In genomic region chr19:19884583-19884982, GRCh38 we compare ENCODE assay signal across 20 cellular contexts. TPM values are rescaled to one million over a fixed set of nuclear protein-coding genes. Genes with fewer than 3 reads are reported as not detected.
A peak's percentile ranks its signal among the peaks of the same experiment; 100 is the strongest.
DNase-seq lines count a peak whose midpoint lies in the region; ATAC-seq, FAIRE-seq and TF ChIP-seq lines count a peak whose summit lies in the region.
"Had no signal": no experiment of that assay in that cellular context is flagged by ENCODE, and none has a peak within 500 bp of the region (broad histone marks: within the 10 kb centered on the region; RNA-seq: fewer than 3 reads in every experiment).

No MANE protein-coding gene starts in this region.

- no peaks in the 10 kb centered on the region for H3K9me1 ChIP-seq in IMR-90 (ENCODE audit: insufficient read depth, low read length)

- H3K27ac Mint-ChIP-seq in activated CD4-positive, alpha-beta T cell treated with anti-CD3 and anti-CD28 coated beads, Interleukin-2, amount 10 ng/mL, durations not matched to agents 7 days and 5 days: no peak overlapping the region
- H3K27ac Mint-ChIP-seq: B cell; CD4-positive, alpha-beta memory T cell; HFFc6 had no signal

- no peak overlapping the region for H4K5ac ChIP-seq in IMR-90 (ENCODE audit: low read depth, low read length)

- H3K79me2 ChIP-seq in hepatocyte: peaks cover 32% of the 10 kb centered on the region

- peak; percentile 15 for FAIRE-seq in small intestine (lab: Jason Lieb, UNC)
- FAIRE-seq: GM12878, GM19239, H54 had no signal

- WGBS in IMR-90 (ENCODE audit: extremely low coverage in 2 of 2, insufficient read length in 1 of 2), 2 experiments: no CpG with 5 or more reads among the region's 1 CpG
- 90% methylated on average over 1 of the region's 1 CpG for WGBS in hepatocyte (ENCODE audit: low lambda C conversion rate, missing lambda C conversion rate)
- WGBS in small intestine, 3 donors: 95 to 100% (median 97%) methylated on average over 1 of the region's 1 CpG

- no peak overlapping the region for H3K18ac ChIP-seq in IMR-90 (ENCODE audit: low read depth, low read length)

- POLR2A ChIA-PET in IMR-90 (lab: Charles Lee; ENCODE audit: unreplicated experiment): interaction anchor here (0.6 kb wide), 1 partner anchor 15 kb away, joined by 4 read pairs; no protein-coding TSS in a partner anchor
- POLR2A ChIA-PET in activated CD4-positive, alpha-beta T cell treated with anti-CD3 and anti-CD28 coated beads, Interleukin-2, amount 10 ng/mL, durations not matched to agents 7 days and 5 days (lab: Charles Lee): no interaction called here

- H4K20me1 ChIP-seq in BLaER1: no peaks in the 10 kb centered on the region
- no peaks in the 10 kb centered on the region for H4K20me1 ChIP-seq in IMR-90 (ENCODE audit: insufficient read depth, low read length)
- H4K20me1 ChIP-seq in hepatocyte (ENCODE audit: insufficient read depth, poor library complexity, severe bottlenecking): no peaks in the 10 kb centered on the region
- H4K20me1 ChIP-seq: BLaER1 treated with 17β-estradiol and CSF1 and Interleukin-3, amounts not matched to agents 10 nM and 100 nM had no signal

- no peak for TF ChIP-seq RAD21 in IMR-90 (IDR thresholded peaks at IDR 0.05; ENCODE audit: low read length)

- no peak overlapping the region for H3K4ac ChIP-seq in IMR-90 (ENCODE audit: low read depth, low read length)

- H3K4me3 ChIP-seq in BLaER1 (0 out of 2 replicates have a peak overlapping the region, but pooled peaks have one; percentile 33), IMR-90 (ENCODE audit: insufficient read depth, low read depth, low read length) (no peak overlapping the region), hepatocyte (peak overlapping the region; percentile 9), small intestine (ENCODE audit: low read depth in 1 of 2, low read length in 2 of 2) (no peak overlapping the region)
- H3K4me3 ChIP-seq: GM12878, HAP-1 had no signal

- H3K23ac ChIP-seq in IMR-90 (ENCODE audit: low read depth, low read length): no peak overlapping the region

- TF ChIP-seq POLR2A in IMR-90 (IDR thresholded peaks at IDR 0.05; ENCODE audit: low read depth, low read length): no peak

- H3K56ac ChIP-seq in IMR-90 (ENCODE audit: extremely low read depth, insufficient read depth, low read length): no peak overlapping the region

- H3K4me1 ChIP-seq in BLaER1 (no peaks in the 10 kb centered on the region), IMR-90 (ENCODE audit: control insufficient read depth, insufficient read depth, low read length) (no peaks in the 10 kb centered on the region), hepatocyte (ENCODE audit: insufficient read depth) (no peaks in the 10 kb centered on the region), small intestine (ENCODE audit: control insufficient read depth in 2 of 2, insufficient read depth in 1 of 2, low read depth in 1 of 2, low read length in 1 of 2) (no peaks in the 10 kb centered on the region)
- H3K4me1 ChIP-seq: BLaER1 treated with 17β-estradiol and CSF1 and Interleukin-3, amounts not matched to agents 10 nM and 100 nM; Caco-2; HAP-1 had no signal

- H2BK5ac ChIP-seq in IMR-90 (ENCODE audit: low read depth, low read length, poor library complexity, severe bottlenecking): no peak overlapping the region

- dilution Hi-C loops in IMR-90 (cut with HindIII; ENCODE audit: low sequenced_read_pairs, unreplicated experiment): no loop called here

- TF ChIP-seq CTCF in IMR-90 (conservative IDR thresholded peaks at IDR 0.05; ENCODE audit: low read depth, low read length): no peak
- no peak for TF ChIP-seq CTCF in hepatocyte (IDR thresholded peaks at IDR 0.05; ENCODE audit: poor library complexity)

- H2AK9ac ChIP-seq in IMR-90 (replicated peaks; ENCODE audit: low read depth, low read length, poor library complexity): no peak overlapping the region

- H3K9me3 ChIP-seq in BLaER1 (peaks cover 99% of the 10 kb centered on the region), IMR-90 (ENCODE audit: control insufficient read depth, insufficient read depth, low read length) (peaks cover 38% of the 10 kb centered on the region), hepatocyte (ENCODE audit: low read depth) (peaks cover 68% of the 10 kb centered on the region), small intestine (ENCODE audit: control insufficient read depth, low read depth) (peaks cover 5% of the 10 kb centered on the region)
- H3K9me3 ChIP-seq: HAP-1 had no signal

- intact Hi-C loops in IMR-90 (cut with micrococcal nuclease): loop anchor here (2.0 kb wide), 1 partner anchor 42 kb away; no protein-coding TSS in a partner anchor

- H3K27me3 ChIP-seq in BLaER1 (no peaks in the 10 kb centered on the region), IMR-90 (ENCODE audit: control insufficient read depth, insufficient read depth, low read length) (no peaks in the 10 kb centered on the region), hepatocyte (no peaks in the 10 kb centered on the region), small intestine (ENCODE audit: control insufficient read depth in 2 of 2, insufficient read depth in 2 of 2, low read length in 2 of 2) (no peaks in the 10 kb centered on the region)

- H3K36me3 ChIP-seq in BLaER1: peaks cover 96% of the 10 kb centered on the region
- peaks cover 33% of the 10 kb centered on the region for H3K36me3 ChIP-seq in IMR-90 (ENCODE audit: control insufficient read depth, insufficient read depth, low read length)
- H3K36me3 ChIP-seq in hepatocyte (replicated peaks; ENCODE audit: insufficient read depth, low read depth): peaks cover 25% of the 10 kb centered on the region
- H3K36me3 ChIP-seq in small intestine (ENCODE audit: control insufficient read depth in 2 of 2, insufficient read depth in 2 of 2, low read length in 2 of 2): peaks cover 9 to 22% of the 10 kb centered on the region in 2 donors
- H3K36me3 ChIP-seq: HAP-1 had no signal

- DNase-seq in IMR-90 (no peak), hepatocyte (ENCODE audit: low spot score) (no peak), small intestine (no peak), UCSD-AML1 (lab: John Stamatoyannopoulos, UW; ENCODE audit: unreplicated experiment) (no peak), islet precursor cell (no peak)
- no peak for DNase-seq in activated CD4-positive, alpha-beta T cell treated with anti-CD3 and anti-CD28 coated beads, Interleukin-2, amount 10 ng/mL, durations not matched to agents 7 days and 5 days
- DNase-seq: Caco-2; CD4-positive, alpha-beta memory T cell; DMS153; DND-41; GDM1; GOT3; HFFc6 had no signal

- no peak overlapping the region for H3K4me3 Mint-ChIP-seq in activated CD4-positive, alpha-beta T cell treated with anti-CD3 and anti-CD28 coated beads, Interleukin-2, amount 10 ng/mL, durations not matched to agents 7 days and 5 days
- H3K4me3 Mint-ChIP-seq: B cell; CD4-positive, alpha-beta memory T cell; HFFc6 had no signal

- no peak overlapping the region for H2AK5ac ChIP-seq in IMR-90 (ENCODE audit: low read depth, low read length)

- in situ Hi-C loops in IMR-90 (cut with MboI; ENCODE audit: low sequenced_read_pairs): no loop called here

- peaks cover 39% of the 10 kb centered on the region for H3K9me3 Mint-ChIP-seq in activated CD4-positive, alpha-beta T cell treated with anti-CD3 and anti-CD28 coated beads, Interleukin-2, amount 10 ng/mL, durations not matched to agents 7 days and 5 days

- no peak overlapping the region for H4K8ac ChIP-seq in IMR-90 (ENCODE audit: low read depth in 2 of 2, low read length in 2 of 2)

- H2BK120ac ChIP-seq in IMR-90 (ENCODE audit: low read depth, low read length): no peak overlapping the region

- no peaks in the 10 kb centered on the region for H3K4me1 Mint-ChIP-seq in activated CD4-positive, alpha-beta T cell treated with anti-CD3 and anti-CD28 coated beads, Interleukin-2, amount 10 ng/mL, durations not matched to agents 7 days and 5 days
- H3K4me1 Mint-ChIP-seq: B cell had no signal

- no peaks in the 10 kb centered on the region for H3K9me2 ChIP-seq in hepatocyte (replicated peaks; ENCODE audit: insufficient read depth)

- peaks cover 0 to 2% of the 10 kb centered on the region in 2 experiments; a peak in 1 of 4 replicates for H3K79me1 ChIP-seq in IMR-90 (ENCODE audit: low read depth in 1 of 2, low read length in 2 of 2)

- H3K27ac ChIP-seq in BLaER1: no peak overlapping the region
- no peak overlapping the region for H3K27ac ChIP-seq in IMR-90 (ENCODE audit: insufficient read depth, low read length)
- H3K27ac ChIP-seq in hepatocyte: no peak overlapping the region
- H3K27ac ChIP-seq in small intestine (ENCODE audit: low read depth in 1 of 2, low read length in 1 of 2): no peak overlapping the region
- H3K27ac ChIP-seq: BLaER1 treated with 17β-estradiol and CSF1 and Interleukin-3, amounts not matched to agents 10 nM and 100 nM had no signal

- H4K91ac ChIP-seq in IMR-90 (ENCODE audit: insufficient read depth, low read depth, low read length): no peak overlapping the region

- ATAC-seq in IMR-90 (ENCODE audit: low read depth): no peak
- ATAC-seq: GM12878 had no signal

- CTCF ChIA-PET in IMR-90 (lab: Yijun Ruan, JAX): no interaction called here
- CTCF ChIA-PET in activated CD4-positive, alpha-beta T cell treated with anti-CD3 and anti-CD28 coated beads, Interleukin-2, amount 10 ng/mL, durations not matched to agents 7 days and 5 days (lab: Charles Lee): no interaction called here

- no peak overlapping the region for H2BK15ac ChIP-seq in IMR-90 (ENCODE audit: low read depth, low read length)

- H3K36me3 Mint-ChIP-seq in activated CD4-positive, alpha-beta T cell treated with anti-CD3 and anti-CD28 coated beads, Interleukin-2, amount 10 ng/mL, durations not matched to agents 7 days and 5 days (ENCODE audit: low read depth): peaks cover 77% of the 10 kb centered on the region

- H3K9ac ChIP-seq in BLaER1 (no peak overlapping the region), IMR-90 (ENCODE audit: low read depth, low read length) (no peak overlapping the region)
- H3K9ac ChIP-seq: BLaER1 treated with 17β-estradiol and CSF1 and Interleukin-3, amounts not matched to agents 10 nM and 100 nM had no signal

- H3K14ac ChIP-seq in IMR-90 (replicated peaks; ENCODE audit: low read depth, low read length): no peak overlapping the region

- no TSS peak for BruUV-seq in IMR-90 (replicated peaks; lab: Mats Ljungman, UMichigan)

- H2AFZ ChIP-seq in IMR-90 (replicated peaks; ENCODE audit: low read length, poor library complexity) (no peak overlapping the region), hepatocyte (no peak overlapping the region)

- no peak overlapping the region for H2BK20ac ChIP-seq in IMR-90 (ENCODE audit: low read depth, low read length)

- no peaks in the 10 kb centered on the region for H3K27me3 Mint-ChIP-seq in activated CD4-positive, alpha-beta T cell treated with anti-CD3 and anti-CD28 coated beads, Interleukin-2, amount 10 ng/mL, durations not matched to agents 7 days and 5 days
- H3K27me3 Mint-ChIP-seq: B cell; CD4-positive, alpha-beta memory T cell had no signal

- H3K4me2 ChIP-seq in BLaER1: no peak overlapping the region
- H3K4me2 ChIP-seq in IMR-90 (ENCODE audit: low read depth, low read length): no peak overlapping the region
- H3K4me2 ChIP-seq in hepatocyte: no peak overlapping the region
- H3K4me2 ChIP-seq: BLaER1 treated with 17β-estradiol and CSF1 and Interleukin-3, amounts not matched to agents 10 nM and 100 nM had no signal

RNA-seq across cellular contexts. Expression of gene ZNF93, which starts 16.2 kb away (rescaled TPM):
- 8.9 and 10.6 TPM in 2 replicates for total RNA-seq in IMR-90 (2012; rRNA removed)
- 2.7 and 3.7 TPM in 2 replicates for polyA plus RNA-seq in IMR-90 (2012; rRNA removed)
- polyA plus RNA-seq in IMR-90 (2012; cell fraction: cytosol; rRNA removed): 1.1 and 4.8 TPM in 2 replicates
- 1.5 and 4.0 TPM in 2 replicates for polyA plus RNA-seq in IMR-90 (2012; cell fraction: nucleus; rRNA removed; ENCODE audit: low replicate concordance)
- total RNA-seq in hepatocyte: 11.8 and 15.6 TPM in 2 replicates
- 3.6 and 9.1 TPM in 2 replicates for polyA plus RNA-seq in hepatocyte
- 1 to 10 TPM in 2 of 3 donors, not detected in 1; 1.1 to 3.1 TPM for polyA plus RNA-seq in small intestine
- 10 to 100 TPM; 14.7 to 15.8 TPM for total RNA-seq in activated CD4-positive, alpha-beta T cell treated with anti-CD3 and anti-CD28 coated beads, Interleukin-2, amount 10 ng/mL, durations not matched to agents 7 days and 5 days

RNA-seq across cellular contexts. Expression of gene ZNF253, which starts 18.9 kb away (rescaled TPM):
- total RNA-seq in IMR-90 (2012; rRNA removed) (3.4 and 3.6 TPM in 2 replicates), hepatocyte (12.3 and 16.2 TPM in 2 replicates)
- polyA plus RNA-seq in IMR-90 (2012; rRNA removed) (0.63 and 0.74 TPM in 2 replicates), hepatocyte (5.0 and 7.1 TPM in 2 replicates), small intestine (1 to 10 TPM; 1.1 to 3.9 (median 2.5) TPM)
- 0.11 and 0.31 TPM in 2 replicates for polyA plus RNA-seq in IMR-90 (2012; cell fraction: cytosol; rRNA removed)
- polyA plus RNA-seq in IMR-90 (2012; cell fraction: nucleus; rRNA removed; ENCODE audit: low replicate concordance): 0.17 and 1.1 TPM in 2 replicates
- 10 to 100 TPM; 19.8 to 22.5 TPM for total RNA-seq in activated CD4-positive, alpha-beta T cell treated with anti-CD3 and anti-CD28 coated beads, Interleukin-2, amount 10 ng/mL, durations not matched to agents 7 days and 5 days

Comparison
In these comparisons a context has a peak if more than half of its experiments do, and no peak if none do; other contexts are left out.
1. H3K4me3 ChIP-seq: peak in BLaER1 (single experiment) and hepatocyte (single experiment); none in IMR-90 (single experiment) and small intestine (0 of 2).